12 cellular contexts compared by ENCODE assay signal in genomic region chr19:51440846-51441409, GRCh38. TPM values are rescaled to one million over a fixed set of nuclear protein-coding genes. Genes with fewer than 3 reads are reported as not detected.
DNase-seq lines count a peak whose midpoint lies in the region; ATAC-seq and TF ChIP-seq lines count a peak whose summit lies in the region.
"Had no signal": no experiment of that assay in that cellular context is flagged by ENCODE, and none has a peak within 500 bp of the region (broad histone marks: within the 10 kb centered on the region; RNA-seq: fewer than 3 reads in every experiment).

No MANE protein-coding gene starts in this region.

- peak overlapping the region; percentile 77 for H3K27ac Mint-ChIP-seq in activated B cell treated with CpG ODN at 0.5 μM for 24 hours
- peak overlapping the region; percentile 79 for H3K27ac Mint-ChIP-seq in dendritic cell treated with granulocyte-macrophage colony-stimulating factor and Interleukin-4, amounts not matched to agents 40 ng/mL and 50 ng/mL, for 4 days

- intact Hi-C loops in activated B cell treated with CpG ODN at 0.5 μM for 24 hours (cut with micrococcal nuclease) = loop anchor here (1.0 kb wide), 4 partner anchors 19 to 47 kb away; no protein-coding TSS in a partner anchor
- intact Hi-C loops in dendritic cell treated with granulocyte-macrophage colony-stimulating factor and Interleukin-4, amounts not matched to agents 40 ng/mL and 50 ng/mL, for 4 days (cut with micrococcal nuclease) = no loop called here

- H3K36me3 Mint-ChIP-seq in activated B cell treated with CpG ODN at 0.5 μM for 24 hours (ENCODE audit: low read depth) = no peaks in the 10 kb centered on the region
- H3K36me3 Mint-ChIP-seq in dendritic cell treated with granulocyte-macrophage colony-stimulating factor and Interleukin-4, amounts not matched to agents 40 ng/mL and 50 ng/mL, for 4 days (ENCODE audit: low read depth) = no peaks in the 10 kb centered on the region

- DNase-seq in activated B cell treated with CpG ODN at 0.5 μM for 24 hours (no peak), NCI-H524 treated with DMSO at 0.1 percent for 48 hours (lab: John Stamatoyannopoulos, UW) (no peak), hippocampal formation (lab: John Stamatoyannopoulos, UW) (no peak), NCI-H226 (no peak)
- DNase-seq in stimulated activated CD8-positive, alpha-beta memory T cell treated with anti-CD3 and anti-CD28 coated beads, Interleukin-12 subunit alpha, Interleukin-12 subunit beta, amount 100 ng/mL, for 24 hours (ENCODE audit: extremely low read depth) = peak; percentile 31
- DNase-seq: cerebellar nuclear complex, left ventricle myocardium superior, Right ventricle myocardium superior, uterus had no signal

- POLR2A ChIA-PET in activated B cell treated with CpG ODN at 0.5 μM for 24 hours (lab: Charles Lee) = interaction anchor here (1.4 to 2.9 kb wide), 4 partner anchors 23 to 166 kb away, joined by 6 to 26 read pairs (median 8); partner anchors contain the start of gene SIGLEC10

- no peak for TF ChIP-seq CTCF in activated B cell treated with CpG ODN at 0.5 μM for 24 hours (IDR thresholded peaks at IDR 0.05)

- peak; percentile 19 for ATAC-seq in GM18909 (IDR thresholded peaks at IDR 0.05; ENCODE audit: poor library complexity, unreplicated experiment)
- ATAC-seq in activated B cell treated with CpG ODN at 0.5 μM for 24 hours (ENCODE audit: low read depth) = no peak
- ATAC-seq in HG03108 (IDR thresholded peaks at IDR 0.05; ENCODE audit: unreplicated experiment) = no peak
- ATAC-seq: left ventricle myocardium superior had no signal

- peak overlapping the region; percentile 5 for H3K4me3 Mint-ChIP-seq in activated B cell treated with CpG ODN at 0.5 μM for 24 hours
- peak overlapping the region; percentile 69 for H3K4me3 Mint-ChIP-seq in dendritic cell treated with granulocyte-macrophage colony-stimulating factor and Interleukin-4, amounts not matched to agents 40 ng/mL and 50 ng/mL, for 4 days

- CTCF ChIA-PET in activated B cell treated with CpG ODN at 0.5 μM for 24 hours (lab: Charles Lee) = interaction anchor here (1.0 to 5.4 kb wide), 8 partner anchors 14 to 217 kb away, joined by 3 to 34 read pairs (median 6); partner anchors contain the start of gene SIGLEC10

- H3K4me1 Mint-ChIP-seq in activated B cell treated with CpG ODN at 0.5 μM for 24 hours = peaks cover 30% of the 10 kb centered on the region
- peaks cover 44% of the 10 kb centered on the region for H3K4me1 Mint-ChIP-seq in dendritic cell treated with granulocyte-macrophage colony-stimulating factor and Interleukin-4, amounts not matched to agents 40 ng/mL and 50 ng/mL, for 4 days (ENCODE audit: low read depth)

- no peaks in the 10 kb centered on the region for H3K9me3 Mint-ChIP-seq in activated B cell treated with CpG ODN at 0.5 μM for 24 hours
- no peaks in the 10 kb centered on the region for H3K9me3 Mint-ChIP-seq in dendritic cell treated with granulocyte-macrophage colony-stimulating factor and Interleukin-4, amounts not matched to agents 40 ng/mL and 50 ng/mL, for 4 days

- peaks cover 18% of the 10 kb centered on the region for H3K27me3 Mint-ChIP-seq in activated B cell treated with CpG ODN at 0.5 μM for 24 hours
- H3K27me3 Mint-ChIP-seq in dendritic cell treated with granulocyte-macrophage colony-stimulating factor and Interleukin-4, amounts not matched to agents 40 ng/mL and 50 ng/mL, for 4 days = peaks cover 37% of the 10 kb centered on the region

RNA-seq across cellular contexts. Expression of gene SIGLEC8, which starts 17.3 kb away (rescaled TPM):
- not detected in 2 replicates for total RNA-seq in activated B cell treated with CpG ODN at 0.5 μM for 24 hours

RNA-seq across cellular contexts. Expression of gene SIGLEC10, which starts 23.5 kb away (rescaled TPM):
- total RNA-seq in activated B cell treated with CpG ODN at 0.5 μM for 24 hours = 50.3 and 52.2 TPM in 2 replicates

RNA-seq across cellular contexts. Expression of gene CEACAM18, which starts 37.4 kb away (rescaled TPM):
- total RNA-seq in activated B cell treated with CpG ODN at 0.5 μM for 24 hours = not detected in 2 replicates
- total RNA-seq: left ventricle myocardium superior, Right ventricle myocardium superior, uterus had no signal

RNA-seq across cellular contexts. Expression of gene C19orf84, which starts 50.5 kb away (rescaled TPM):
- 0.17 TPM in 1 of 2 replicates, not detected in the other for total RNA-seq in activated B cell treated with CpG ODN at 0.5 μM for 24 hours
- total RNA-seq: left ventricle myocardium superior, Right ventricle myocardium superior, uterus had no signal

RNA-seq across cellular contexts. Expression of gene LIM2, which starts 53.2 kb away (rescaled TPM):
- not detected in 2 replicates for total RNA-seq in activated B cell treated with CpG ODN at 0.5 μM for 24 hours
- total RNA-seq: left ventricle myocardium superior, Right ventricle myocardium superior, uterus had no signal
